Comparison of ENCODE assay signal across 12 cellular contexts in the genomic region with DNA sequence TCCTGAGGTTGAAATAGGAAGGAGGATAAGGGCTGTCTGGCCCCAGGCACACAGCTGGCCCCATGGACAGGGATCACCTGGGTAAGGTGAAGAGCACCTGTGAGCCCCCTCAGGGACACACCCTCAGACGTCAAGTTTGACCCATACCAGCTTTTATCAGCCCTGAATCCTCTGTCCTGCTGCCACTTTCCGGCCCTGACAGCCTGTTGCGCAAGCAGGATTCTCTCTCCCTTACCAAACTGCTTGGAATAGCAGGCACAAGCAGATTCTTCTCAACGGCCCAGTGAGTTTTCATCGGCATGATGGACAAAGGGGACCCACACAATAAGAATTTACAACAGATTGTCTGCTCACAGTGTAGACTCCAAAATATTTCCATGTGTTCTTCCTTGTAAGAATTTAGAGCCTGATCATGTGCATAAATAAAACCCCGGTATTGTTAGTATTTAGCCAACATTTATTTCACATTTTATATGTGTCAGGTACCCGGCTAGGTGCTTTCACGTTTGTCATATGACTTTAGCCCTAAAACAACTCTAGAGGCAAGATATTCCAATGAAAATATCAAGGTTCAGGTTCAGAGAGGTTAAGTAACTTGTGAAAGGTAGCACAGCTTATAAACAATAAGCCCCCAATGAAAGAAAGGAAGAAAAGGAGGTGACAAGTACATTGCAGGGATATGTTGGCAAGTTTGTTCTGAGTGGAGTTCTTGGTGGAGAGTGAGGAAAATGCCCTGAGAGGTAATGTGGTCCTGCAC.
DNase-seq lines count a peak whose midpoint lies in the region; ATAC-seq and TF ChIP-seq lines count a peak whose summit lies in the region.
"Had no signal": no experiment of that assay in that cellular context is flagged by ENCODE, and none has a peak within 500 bp of the region (broad histone marks: within the 10 kb centered on the region; RNA-seq: fewer than 3 reads in every experiment).

No MANE protein-coding gene starts in this region.

- ATAC-seq in GM21786 (IDR thresholded peaks at IDR 0.05; ENCODE audit: unreplicated experiment): no peak
- no peak for ATAC-seq in HG03520 (IDR thresholded peaks at IDR 0.05; ENCODE audit: unreplicated experiment)

- no peak overlapping the region for H3K27ac ChIP-seq in osteoblast (ENCODE audit: low read depth, low read length)
- H3K27ac ChIP-seq: cardiac muscle cell, SK-N-MC had no signal

- no peak overlapping the region for H2AFZ ChIP-seq in osteoblast (ENCODE audit: low read length)

- H3K4me1 ChIP-seq in osteoblast (ENCODE audit: insufficient read depth, low read length): no peaks in the 10 kb centered on the region

- no peaks in the 10 kb centered on the region for H3K27me3 ChIP-seq in osteoblast (ENCODE audit: insufficient read depth, low read length)
- H3K27me3 ChIP-seq: cardiac muscle cell had no signal

- H3K4me2 ChIP-seq in osteoblast (ENCODE audit: insufficient read depth, low read length): no peak overlapping the region

- no peaks in the 10 kb centered on the region for H4K20me1 ChIP-seq in osteoblast (ENCODE audit: insufficient read depth, low read length)

- peak; percentile 19 for DNase-seq in A172 (ENCODE audit: low spot score)
- DNase-seq in HT1080 (ENCODE audit: low read depth): peak; percentile 36
- DNase-seq in astrocyte of the hippocampus (ENCODE audit: low read depth, low spot score): peak; percentile 43
- DNase-seq in kidney tubule cell (ENCODE audit: low spot score): peak; percentile 59
- DNase-seq in SW 1271 (lab: John Stamatoyannopoulos, UW): no peak
- DNase-seq in osteoblast (ENCODE audit: insufficient read length, low spot score, missing footprints): no peak
- DNase-seq: activated effector memory CD4-positive, alpha-beta T cell treated with Interleukin-2 at 50 U/mL for 16 hours; nephron progenitor cell had no signal

- H3K79me2 ChIP-seq in osteoblast (ENCODE audit: insufficient read depth, low read length): no peaks in the 10 kb centered on the region

- TF ChIP-seq CTCF in osteoblast (IDR thresholded peaks at IDR 0.05; ENCODE audit: extremely low read depth, low read depth, low read length): no peak

- no peak overlapping the region for H3K4me3 ChIP-seq in osteoblast (ENCODE audit: insufficient read depth, low read length)
- H3K4me3 ChIP-seq: cardiac muscle cell, SK-N-MC had no signal

- H3K36me3 ChIP-seq in osteoblast (ENCODE audit: insufficient read depth, low read length): no peaks in the 10 kb centered on the region
- H3K36me3 ChIP-seq: cardiac muscle cell had no signal

- no peaks in the 10 kb centered on the region for H3K9me3 ChIP-seq in osteoblast (ENCODE audit: low read depth, low read length)

Comparison
In these comparisons a context has a peak if more than half of its experiments do, and no peak if none do; other contexts are left out.
1. DNase-seq: peak in A172 (single experiment), HT1080 (single experiment), astrocyte of the hippocampus (single experiment) and kidney tubule cell (single experiment); none in SW 1271 (0 of 2) and osteoblast (single experiment).